ENCODE assay signal across 8 cellular contexts in the genomic region with DNA sequence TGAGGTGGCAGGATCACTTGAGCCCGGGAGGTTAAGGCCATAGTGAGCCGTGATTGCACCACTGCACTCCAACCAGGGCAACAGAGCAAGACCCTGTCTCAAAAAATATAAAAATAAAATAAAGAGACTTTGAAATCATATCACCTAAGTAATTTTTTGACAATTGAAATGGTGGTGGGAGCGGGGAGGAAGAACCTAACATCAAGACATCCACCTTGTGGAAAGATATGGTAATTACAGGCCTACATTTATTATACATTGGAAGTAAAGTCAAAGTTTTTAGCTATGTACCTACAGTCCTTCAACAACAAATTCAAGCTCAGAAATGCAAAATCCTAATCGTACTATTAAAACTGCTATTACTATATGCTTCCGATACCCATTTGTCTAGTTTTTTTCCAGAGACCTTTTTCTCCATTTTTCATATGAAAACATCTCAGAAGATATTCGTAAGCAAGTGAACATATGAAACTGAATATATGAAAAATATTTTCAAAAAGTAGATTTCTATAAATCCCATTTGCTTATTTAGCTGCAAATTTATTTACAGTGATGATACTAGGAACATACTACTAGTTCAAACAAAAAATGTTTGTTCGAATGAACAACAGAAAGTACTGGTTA.
DNase-seq lines count a peak whose midpoint lies in the region; ATAC-seq and TF ChIP-seq lines count a peak whose summit lies in the region.

No MANE protein-coding gene starts in this region.

- H3F3A ChIP-seq in Loucy (ENCODE audit: low read depth) = no peaks in the 10 kb centered on the region

- WGBS in transverse colon (ENCODE audit: low coverage in 1 of 2), 2 donors = 51 to 63% methylated on average over 5 to 7 of the region's 7 CpGs

- H2AFZ ChIP-seq in Loucy (ENCODE audit: low read length) = no peak overlapping the region

- no peaks in the 10 kb centered on the region for H4K20me1 ChIP-seq in Loucy (ENCODE audit: insufficient read depth, low read length, poor library complexity, severe bottlenecking)

- no peak overlapping the region for H3K4me2 ChIP-seq in Loucy (ENCODE audit: low read depth, low read length, poor library complexity, severe bottlenecking)

- H3K27me3 ChIP-seq in GM06990 (replicated peaks; ENCODE audit: control insufficient read depth, insufficient read depth, low read length) = no peaks in the 10 kb centered on the region
- H3K27me3 ChIP-seq in Loucy (ENCODE audit: insufficient read depth, low read length, poor library complexity, severe bottlenecking) = no peaks in the 10 kb centered on the region
- H3K27me3 ChIP-seq in left ventricle myocardium inferior (ENCODE audit: low read depth) = no peaks in the 10 kb centered on the region
- H3K27me3 ChIP-seq in transverse colon = no peaks in the 10 kb centered on the region

- in situ Hi-C loops in transverse colon (cut with MboI; ENCODE audit: low pct_ligation_motif_present in 1 of 4, low pct_unique_long_range_greater_than_20kb in 1 of 4, low sequenced_read_pairs in 3 of 4) = loop anchor here in 2 of 4 donors (5.0 kb wide), 1 partner anchor 63 kb away; no protein-coding TSS in a partner anchor

- DNase-seq in GM06990 (ENCODE audit: extremely low read depth, insufficient read length) (no peak), SKM-1 treated with dmso at 0.1 percent for 144 hours (lab: John Stamatoyannopoulos, UW; ENCODE audit: unreplicated experiment) (peak; percentile 55), left ventricle myocardium inferior (no peak), transverse colon (no peak), cortex of kidney (lab: John Stamatoyannopoulos, UW) (no peak)
- DNase-seq in stimulated activated CD4-positive, alpha-beta T cell treated with anti-CD3 and anti-CD28 coated beads, Interleukin-1b, Interleukin-23, amount 100 ng/mL, for 48 hours = no peak

- no peak for TF ChIP-seq POLR2A in transverse colon (IDR thresholded peaks at IDR 0.05)

- no peak overlapping the region for H3K9ac ChIP-seq in Loucy (ENCODE audit: low read depth, low read length, poor library complexity, severe bottlenecking)

- H3K27ac ChIP-seq in left ventricle myocardium inferior (replicated peaks) = no peak overlapping the region
- H3K27ac ChIP-seq in transverse colon = no peak overlapping the region

- intact Hi-C loops in left ventricle myocardium inferior (cut with micrococcal nuclease) = no loop called here
- intact Hi-C loops in transverse colon (cut with DNase I; ENCODE audit: low total_unique reads) = no loop called here

- H3K9me2 ChIP-seq in Loucy (replicated peaks; ENCODE audit: low read depth, low read length) = no peaks in the 10 kb centered on the region

- H3K4me3 ChIP-seq in GM06990 (replicated peaks; ENCODE audit: low read depth, low read length) (no peak overlapping the region), Loucy (ENCODE audit: low read length, poor library complexity, severe bottlenecking) (no peak overlapping the region), left ventricle myocardium inferior (no peak overlapping the region), transverse colon (no peak overlapping the region)

- TF ChIP-seq EP300 in transverse colon (IDR thresholded peaks at IDR 0.05; ENCODE audit: low read depth) = no peak

- no peaks in the 10 kb centered on the region for H3K9me3 ChIP-seq in Loucy (ENCODE audit: insufficient read depth, low read depth, low read length)
- no peaks in the 10 kb centered on the region for H3K9me3 ChIP-seq in left ventricle myocardium inferior (replicated peaks)
- H3K9me3 ChIP-seq in transverse colon = no peaks in the 10 kb centered on the region

- peak; percentile 58 for TF ChIP-seq CTCF in GM06990 (IDR thresholded peaks at IDR 0.05; ENCODE audit: insufficient read depth, low read length, poor library complexity, severe bottlenecking)
- peak; percentile 71 for TF ChIP-seq CTCF in Loucy (conservative IDR thresholded peaks at IDR 0.05; ENCODE audit: low read length)
- TF ChIP-seq CTCF in left ventricle myocardium inferior (IDR thresholded peaks at IDR 0.05; ENCODE audit: borderline replicate concordance) = peak; percentile 80
- peak; percentile 69 to 82 (median 77) for TF ChIP-seq CTCF in transverse colon (IDR thresholded peaks at IDR 0.05)

- no peaks in the 10 kb centered on the region for H3K4me1 ChIP-seq in Loucy (ENCODE audit: insufficient read depth, low read length, poor library complexity, severe bottlenecking)
- H3K4me1 ChIP-seq in left ventricle myocardium inferior = peaks cover 10% of the 10 kb centered on the region
- H3K4me1 ChIP-seq in transverse colon = no peaks in the 10 kb centered on the region

- H3K36me3 ChIP-seq in GM06990 (ENCODE audit: control insufficient read depth, insufficient read depth, low read length) (no peaks in the 10 kb centered on the region), Loucy (ENCODE audit: insufficient read depth, low read length) (peaks cover 23% of the 10 kb centered on the region; the same call in 1 of the 2 replicates), left ventricle myocardium inferior (no peaks in the 10 kb centered on the region), transverse colon (no peaks in the 10 kb centered on the region)

- ATAC-seq in HG02840 (IDR thresholded peaks at IDR 0.05; ENCODE audit: low FRiP score, unreplicated experiment) = no peak

- no peaks in the 10 kb centered on the region for H3K79me2 ChIP-seq in Loucy (ENCODE audit: insufficient read depth, low read length)
